1 cellular context compared by ENCODE assay signal in genomic region chr3:107753494-107753893, GRCh38.
TF ChIP-seq lines count a peak whose summit lies in the region.

No MANE protein-coding gene starts in this region.

TF ChIP-seq in HCT116, 20 proteins besides CTCF, POLR2A, EP300 and RAD21 (continued from another document):
- TF ChIP-seq ZBTB33 (IDR thresholded peaks at IDR 0.05; ENCODE audit: extremely low read depth, insufficient replicate concordance, low read length): no peak
